In the genomic region with DNA sequence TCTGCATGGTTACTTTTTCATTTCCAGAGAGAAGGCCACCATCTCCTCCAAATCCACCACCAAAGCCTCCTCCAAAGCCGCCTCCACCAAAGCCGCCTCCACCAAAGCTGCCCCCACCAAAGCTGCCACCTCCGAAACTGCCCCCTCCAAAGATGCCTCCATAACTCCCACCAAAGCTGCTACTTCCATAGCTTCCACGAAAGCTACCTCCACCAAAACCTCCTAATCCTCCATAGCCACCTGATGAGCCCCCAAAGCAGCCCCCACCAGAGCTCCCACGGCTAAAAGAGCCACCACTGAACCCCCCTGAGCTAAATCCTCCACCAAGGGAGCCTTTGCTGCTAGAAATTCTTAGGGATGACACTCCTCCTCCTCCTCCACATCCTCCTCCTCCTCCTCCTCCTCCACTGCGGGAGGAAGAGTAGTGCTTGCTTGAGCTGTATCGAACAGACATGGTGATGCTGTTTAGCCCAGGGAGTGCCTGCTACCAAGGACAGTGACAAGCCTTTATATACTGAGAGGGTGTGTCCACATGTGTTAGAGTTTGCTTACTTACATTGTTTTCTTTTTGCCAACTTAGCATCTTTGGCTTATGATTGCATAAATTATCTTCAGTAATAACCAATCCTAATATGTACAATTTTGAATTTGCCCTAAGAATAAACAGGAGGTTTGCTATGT, we compare ENCODE assay signal across 10 cellular contexts. TPM values are rescaled to one million over a fixed set of nuclear protein-coding genes. Genes with fewer than 3 reads are reported as not detected.
DNase-seq lines count a peak whose midpoint lies in the region; ATAC-seq and TF ChIP-seq lines count a peak whose summit lies in the region.
"Had no signal": no experiment of that assay in that cellular context is flagged by ENCODE, and none has a peak within 500 bp of the region (broad histone marks: within the 10 kb centered on the region; RNA-seq: fewer than 3 reads in every experiment).

A gene (minus strand): TSS at position 483 of the 681 bp plus-strand sequence. CDS start 29 bp downstream, at position 454.

- H3K27me3 ChIP-seq in dorsolateral prefrontal cortex, result no peaks in the 10 kb centered on the region

- no peak within 1 kb of the TSS for H3K27ac ChIP-seq in dorsolateral prefrontal cortex

- no peak for ATAC-seq in GM21786 (IDR thresholded peaks at IDR 0.05; ENCODE audit: unreplicated experiment)
- no peak for ATAC-seq in HG03571 (IDR thresholded peaks at IDR 0.05; ENCODE audit: unreplicated experiment)

- intact Hi-C loops in dorsolateral prefrontal cortex (cut with DNase I), result no loop called here

- H3K4me3 ChIP-seq in dorsolateral prefrontal cortex, result no peak within 1 kb of the TSS

- no peak for TF ChIP-seq CTCF in dorsolateral prefrontal cortex (IDR thresholded peaks at IDR 0.05 in 54 of 56, conservative IDR thresholded peaks at IDR 0.05 in 2 of 56; ENCODE audit: low read depth in 1 of 56, partially characterized antibody in 56 of 56)
- no peak for TF ChIP-seq CTCF in GM13976 (IDR thresholded peaks at IDR 0.05; ENCODE audit: borderline replicate concordance, control extremely low read depth, extremely low read depth, insufficient read depth, missing control alignments)

- DNase-seq in A172 (ENCODE audit: low spot score) (no peak), HT1080 (ENCODE audit: low read depth) (no peak), dorsolateral prefrontal cortex (no peak), mesenteric fat pad (ENCODE audit: low spot score) (no peak), GM13976 (ENCODE audit: low spot score) (no peak), SHP77 treated with DMSO at 0.1 percent for 48 hours (lab: John Stamatoyannopoulos, UW) (no peak)
- DNase-seq: C1 segment of cervical spinal cord, SW 1271 had no signal

- in situ Hi-C loops in GM13976 (cut with MboI; ENCODE audit: low sequenced_read_pairs, unreplicated experiment), result no loop called here

RNA-seq across cellular contexts. Expression of the gene that starts here (rescaled TPM):
- 28.5 and 34.7 TPM in 2 replicates for total RNA-seq in A172 (2014; rRNA removed; shearing (Covaris generic))
- total RNA-seq in HT1080 (2014; rRNA removed; shearing (Covaris generic)), result 24.0 and 32.4 TPM in 2 replicates
- 78.5 and 82.0 TPM in 2 replicates for polyA plus RNA-seq in HT1080 (2015; cell fraction: cytosol; rRNA removed)
- 15.5 and 25.4 TPM in 2 replicates for polyA plus RNA-seq in HT1080 (2015; cell fraction: nucleus; rRNA removed)
- total RNA-seq in dorsolateral prefrontal cortex, result 10 to 100 TPM; 10.8 to 35.3 (median 21.8) TPM
- 38.6 TPM for total RNA-seq in mesenteric fat pad
